ENCODE assay signal across 8 cellular contexts in the genomic region with DNA sequence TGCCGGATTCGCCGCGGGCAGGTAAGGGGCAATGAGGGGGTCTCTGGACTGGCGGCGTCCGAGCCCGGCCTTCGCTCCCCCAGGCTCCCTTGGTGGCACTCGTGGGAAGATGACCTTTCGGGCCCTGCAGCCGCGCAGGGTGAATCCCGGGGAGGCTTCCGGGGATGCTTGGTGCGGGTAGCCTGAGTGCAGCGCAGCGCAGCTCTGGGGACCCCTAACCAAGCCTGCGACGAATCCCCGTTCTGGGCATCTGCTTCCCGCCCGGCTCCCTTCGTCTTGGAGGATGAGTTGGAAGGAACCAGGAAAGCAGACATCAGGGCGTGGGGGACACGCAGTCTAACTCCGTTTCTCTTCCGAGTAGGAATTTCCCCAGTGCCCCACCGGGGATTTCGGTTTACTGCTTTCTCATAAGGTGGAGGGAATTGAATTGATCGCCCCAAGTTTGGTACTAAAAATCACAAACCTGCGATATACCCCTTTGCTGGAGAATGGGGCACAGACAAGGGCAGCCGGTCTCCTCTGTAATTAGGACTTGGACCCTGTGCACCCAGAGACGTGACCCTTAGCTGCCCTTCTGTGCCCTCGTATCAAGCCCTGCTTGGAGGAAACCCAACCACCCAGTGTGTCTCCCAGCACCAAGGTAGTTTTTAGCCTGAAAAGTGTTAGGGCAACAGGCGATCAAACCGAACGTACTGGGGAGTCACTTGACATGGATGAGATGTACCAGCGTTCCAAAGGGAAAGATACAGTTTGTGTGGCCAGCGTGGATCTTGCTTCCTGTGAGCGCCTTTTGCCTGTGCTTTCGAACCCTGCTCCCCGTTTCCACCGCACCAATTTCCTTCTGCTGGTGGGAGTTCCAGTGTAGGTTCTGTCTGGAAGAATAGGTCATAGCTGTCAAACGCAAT. TPM values are rescaled to one million over a fixed set of nuclear protein-coding genes. Genes with fewer than 3 reads are reported as not detected.
A peak's percentile ranks its signal among the peaks of the same experiment; 100 is the strongest.
DNase-seq lines count a peak whose midpoint lies in the region; ATAC-seq and TF ChIP-seq lines count a peak whose summit lies in the region.

No MANE protein-coding gene starts in this region.

- H3K4me1 ChIP-seq in A673 (ENCODE audit: insufficient read depth, low read length, poor library complexity, severe bottlenecking) (peaks cover 7% of the 10 kb centered on the region), PC-3 (ENCODE audit: insufficient read depth, low read length) (no peaks in the 10 kb centered on the region), right atrium auricular region (peaks cover 0 to 14% of the 10 kb centered on the region in 2 donors), uterus (no peaks in the 10 kb centered on the region)

- H3F3A ChIP-seq in PC-3 (ENCODE audit: low read length, unreplicated experiment) = no peaks in the 10 kb centered on the region

- no peaks in the 10 kb centered on the region for H3K9me3 ChIP-seq in A673 (ENCODE audit: low read depth, low read length, poor library complexity, severe bottlenecking)
- H3K9me3 ChIP-seq in PC-3 (ENCODE audit: low read length) = no peaks in the 10 kb centered on the region
- H3K9me3 ChIP-seq in right atrium auricular region = no peaks in the 10 kb centered on the region
- H3K9me3 ChIP-seq in uterus = no peaks in the 10 kb centered on the region

- H3K4me3 ChIP-seq in A673 (ENCODE audit: low read depth, low read length, poor library complexity, severe bottlenecking) (peak overlapping the region; percentile 44), PC-3 (ENCODE audit: low read length) (peak overlapping the region; percentile 65; the same call in 1 of the 2 replicates), right atrium auricular region (peak overlapping the region; percentile 30 to 62), skeletal muscle cell (ENCODE audit: low read depth, low read length) (peak overlapping the region; percentile 57), uterus (peak overlapping the region in 1 of 2 donors; percentile 30)

- no peak overlapping the region for H3K9ac ChIP-seq in PC-3 (ENCODE audit: low read length)

- no peaks in the 10 kb centered on the region for H4K20me1 ChIP-seq in PC-3 (ENCODE audit: low read length)

- intact Hi-C loops in A673 (cut with micrococcal nuclease; ENCODE audit: unreplicated experiment) (no loop called here), PC-3 (cut with micrococcal nuclease) (loop anchor here (5.0 kb wide), 1 partner anchor 87 kb away; no protein-coding TSS in a partner anchor), uterus (cut with DNase I; ENCODE audit: low total_unique reads) (no loop called here)

- TF ChIP-seq POLR2A in uterus (IDR thresholded peaks at IDR 0.05) = no peak

- DNase-seq in A673 (ENCODE audit: low spot score) (no peak), PC-3 (no peak), right atrium auricular region (ENCODE audit: low spot score) (no peak), skeletal muscle cell (ENCODE audit: low read depth) (no peak), NCI-H1105 (lab: John Stamatoyannopoulos, UW) (no peak), NCI-H2107 (lab: John Stamatoyannopoulos, UW) (no peak), uterus (no peak)

- ATAC-seq in GM21390 (IDR thresholded peaks at IDR 0.05; ENCODE audit: unreplicated experiment) (peak; percentile 11), PC-3 (no peak)

- no peaks in the 10 kb centered on the region for H3K9me2 ChIP-seq in PC-3 (replicated peaks; ENCODE audit: low read length)

- H3K36me3 ChIP-seq in A673 (ENCODE audit: insufficient read depth, low read length, poor library complexity, severe bottlenecking) = no peaks in the 10 kb centered on the region
- no peaks in the 10 kb centered on the region for H3K36me3 ChIP-seq in PC-3 (ENCODE audit: low read depth, low read length)
- no peaks in the 10 kb centered on the region for H3K36me3 ChIP-seq in right atrium auricular region
- no peaks in the 10 kb centered on the region for H3K36me3 ChIP-seq in uterus

- H3K27me3 ChIP-seq in A673 (replicated peaks; ENCODE audit: insufficient read depth, low read depth, low read length, poor library complexity) = peaks cover 68% of the 10 kb centered on the region
- H3K27me3 ChIP-seq in PC-3 (ENCODE audit: low read length) = peaks cover 39% of the 10 kb centered on the region
- H3K27me3 ChIP-seq in right atrium auricular region = peaks cover 0 to 5% of the 10 kb centered on the region in 2 donors
- peaks cover 5 to 29% of the 10 kb centered on the region in 2 donors for H3K27me3 ChIP-seq in uterus

- CTCF ChIA-PET in A673 (lab: Charles Lee) = no interaction called here
- CTCF ChIA-PET in PC-3 (lab: Charles Lee) = no interaction called here

- no peak overlapping the region for H3K27ac ChIP-seq in A673 (ENCODE audit: low read depth, low read length, poor library complexity, severe bottlenecking)
- no peak overlapping the region for H3K27ac ChIP-seq in PC-3 (ENCODE audit: low read length)
- H3K27ac ChIP-seq in right atrium auricular region = peak overlapping the region in 1 of 2 donors; percentile 16
- H3K27ac ChIP-seq in uterus = no peak overlapping the region

- peak overlapping the region; percentile 64; the same call in 1 of the 2 replicates for H2AFZ ChIP-seq in PC-3 (ENCODE audit: low read length)

- POLR2A ChIA-PET in A673 (lab: Charles Lee; ENCODE audit: low non-redundant PET) (no interaction called here), PC-3 (lab: Charles Lee; ENCODE audit: unreplicated experiment) (no interaction called here)

- TF ChIP-seq CTCF in A673 (conservative IDR thresholded peaks at IDR 0.05; ENCODE audit: low read depth, low read length) (no peak), PC-3 (conservative IDR thresholded peaks at IDR 0.05; ENCODE audit: low read depth, low read length) (no peak), right atrium auricular region (IDR thresholded peaks at IDR 0.05) (no peak), uterus (IDR thresholded peaks at IDR 0.05) (no peak)

- H3K79me2 ChIP-seq in PC-3 (ENCODE audit: low read length) = no peaks in the 10 kb centered on the region

- H3K4me2 ChIP-seq in PC-3 (ENCODE audit: low read length) = peak overlapping the region; percentile 86

- BruUV-seq in A673 (replicated peaks; lab: Mats Ljungman, UMichigan) (no TSS peak), PC-3 (replicated peaks; lab: Mats Ljungman, UMichigan) (no TSS peak)

RNA-seq across cellular contexts. Expression of a gene that starts 1.0 kb away (rescaled TPM):
- total RNA-seq in A673 (2021) (0.21 TPM in 1 of 2 replicates, not detected in the other), PC-3 (2014; rRNA removed) (not detected in 2 replicates), right atrium auricular region (1 to 10 TPM in 1 of 2 donors, under 1 TPM in 1; 0.83 to 1.3 TPM), uterus (10 to 100 TPM in 1 of 4 donors, 1 to 10 TPM in 1, under 1 TPM in 1, not detected in 1; 0.24 to 30.8 (median 1.8) TPM)

RNA-seq across cellular contexts. Expression of a gene that starts 52.0 kb away (rescaled TPM):
- 13.7 and 15.8 TPM in 2 replicates for total RNA-seq in A673 (2021)
- total RNA-seq in PC-3 (2014; rRNA removed) = 5.5 and 5.6 TPM in 2 replicates
- total RNA-seq in right atrium auricular region = under 1 TPM in 1 of 2 donors, not detected in 1; 0.20 TPM
- 10 to 100 TPM in 1 of 4 donors, 1 to 10 TPM in 3; 3.3 to 16.2 (median 4.6) TPM for total RNA-seq in uterus
